ENCODE assay signal across 13 cellular contexts in the genomic region with DNA sequence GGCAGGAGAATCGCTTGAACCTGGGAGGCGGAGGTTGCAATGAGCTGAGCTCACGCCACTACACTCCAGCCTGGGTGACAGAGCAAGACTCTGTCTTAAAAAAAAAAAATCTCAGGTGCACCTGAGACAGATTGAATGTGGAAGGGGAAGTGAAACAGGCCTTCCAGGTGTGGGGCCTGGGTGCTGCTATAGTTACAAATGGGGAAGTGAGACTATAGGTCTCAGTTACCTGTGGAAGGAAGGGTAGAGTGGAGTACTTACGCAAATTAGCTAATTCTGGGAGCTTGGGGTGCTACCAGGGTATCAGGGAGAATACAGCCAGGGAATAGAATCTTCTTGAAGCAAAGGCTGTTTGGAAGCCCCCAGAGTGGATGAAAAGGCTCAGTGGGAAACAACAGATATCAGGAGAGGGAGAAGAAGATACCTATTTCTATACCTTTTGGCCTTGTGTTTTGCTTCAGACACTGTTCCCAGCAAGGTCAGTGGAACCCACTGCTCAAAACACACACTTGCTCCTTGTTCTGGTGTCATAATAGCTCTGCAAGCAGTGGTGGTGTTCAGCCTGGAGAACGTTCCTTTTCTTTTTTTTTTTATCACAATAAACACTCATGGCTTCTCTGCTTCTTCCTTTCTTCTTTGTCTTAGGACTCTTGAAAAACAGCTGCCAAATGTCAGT. TPM values are rescaled to one million over a fixed set of nuclear protein-coding genes. Genes with fewer than 3 reads are reported as not detected.
DNase-seq lines count a peak whose midpoint lies in the region; ATAC-seq, FAIRE-seq and TF ChIP-seq lines count a peak whose summit lies in the region.
"Had no signal": no experiment of that assay in that cellular context is flagged by ENCODE, and none has a peak within 500 bp of the region (broad histone marks: within the 10 kb centered on the region; RNA-seq: fewer than 3 reads in every experiment).

No MANE protein-coding gene starts in this region.

- H2AFZ ChIP-seq in OCI-LY7 (ENCODE audit: low read length) (no peak overlapping the region), GM23248 (no peak overlapping the region)

- BruUV-seq in OCI-LY7 (replicated peaks; lab: Mats Ljungman, UMichigan), result no TSS peak

- H3K4me3 Mint-ChIP-seq in stimulated activated effector memory CD8-positive, alpha-beta T cell treated with anti-CD3 and anti-CD28 coated beads, Interleukin-12 subunit alpha, Interleukin-12 subunit beta, amount 100 ng/mL, for 72 hours, result no peak overlapping the region
- H3K4me3 Mint-ChIP-seq: activated naive CD8-positive, alpha-beta T cell treated with anti-CD3 and anti-CD28 coated beads, Interleukin-2, amount 10 ng/mL, durations not matched to agents 7 days and 5 days; CD14-positive monocyte had no signal

- peaks cover 26% of the 10 kb centered on the region for H3K27me3 ChIP-seq in GM23248 (replicated peaks; ENCODE audit: insufficient read depth)
- H3K27me3 ChIP-seq: tibial artery had no signal

- intact Hi-C loops in OCI-LY7 (cut with micrococcal nuclease; ENCODE audit: unreplicated experiment), result loop anchor here (1.0 to 2.0 kb wide), 2 partner anchors 16 to 19 kb away; no protein-coding TSS in a partner anchor

- H3K79me2 ChIP-seq in OCI-LY7 (ENCODE audit: insufficient read depth, low read depth, low read length) (peaks cover 87% of the 10 kb centered on the region), GM23248 (ENCODE audit: insufficient read depth) (no peaks in the 10 kb centered on the region)

- H3K9me2 ChIP-seq in OCI-LY7 (ENCODE audit: insufficient read depth, low read length) (no peaks in the 10 kb centered on the region), GM23248 (ENCODE audit: insufficient read depth) (no peaks in the 10 kb centered on the region)

- H3K9me3 ChIP-seq in OCI-LY7 (ENCODE audit: low read length), result peaks cover 77% of the 10 kb centered on the region
- H3K9me3 ChIP-seq in GM23248 (ENCODE audit: low read depth), result no peaks in the 10 kb centered on the region

- H3K4me2 ChIP-seq in OCI-LY7 (ENCODE audit: low read length) (peak overlapping the region; percentile 68), GM23248 (ENCODE audit: unreplicated experiment) (no peak overlapping the region)

- in situ Hi-C loops in GM23248 (cut with MboI), result no loop called here

- H3K36me3 ChIP-seq in OCI-LY7 (ENCODE audit: insufficient read depth, low read length), result peaks cover 95% of the 10 kb centered on the region
- no peaks in the 10 kb centered on the region for H3K36me3 ChIP-seq in GM23248 (ENCODE audit: low read depth)
- H3K36me3 ChIP-seq: tibial artery had no signal

- H3F3A ChIP-seq in GM23248 (ENCODE audit: insufficient read depth), result no peaks in the 10 kb centered on the region

- peak; percentile 83 for FAIRE-seq in GM18507 (lab: Jason Lieb, UNC)

- H3K4me3 ChIP-seq in OCI-LY7 (ENCODE audit: low read depth, low read length, poor library complexity, severe bottlenecking), result peak overlapping the region; percentile 41
- H3K4me3 ChIP-seq in GM23248, result no peak overlapping the region
- H3K4me3 ChIP-seq: tibial artery had no signal

- WGBS in GM23248 (ENCODE audit: low coverage in 1 of 2, low lambda C conversion rate in 2 of 2, missing lambda C conversion rate in 2 of 2), 2 experiments, result 57 to 64% methylated on average over 5 of the region's 5 CpGs

- no peak overlapping the region for H3K27ac Mint-ChIP-seq in stimulated activated effector memory CD8-positive, alpha-beta T cell treated with anti-CD3 and anti-CD28 coated beads, Interleukin-12 subunit alpha, Interleukin-12 subunit beta, amount 100 ng/mL, for 72 hours

- POLR2A ChIA-PET in OCI-LY7 (lab: Charles Lee), result interaction anchor here (0.5 to 3.4 kb wide), 12 partner anchors 8 to 615 kb away, joined by 3 to 13 read pairs (median 7); no protein-coding TSS in a partner anchor

- no peaks in the 10 kb centered on the region for H3K9me3 Mint-ChIP-seq in stimulated activated effector memory CD8-positive, alpha-beta T cell treated with anti-CD3 and anti-CD28 coated beads, Interleukin-12 subunit alpha, Interleukin-12 subunit beta, amount 100 ng/mL, for 72 hours

- peaks cover under 1% of the 10 kb centered on the region; the same call in 1 of the 2 replicates for H4K20me1 ChIP-seq in OCI-LY7 (ENCODE audit: insufficient read depth, low read length)
- H4K20me1 ChIP-seq in GM23248 (ENCODE audit: insufficient read depth), result no peaks in the 10 kb centered on the region

- H3K4me1 Mint-ChIP-seq in stimulated activated effector memory CD8-positive, alpha-beta T cell treated with anti-CD3 and anti-CD28 coated beads, Interleukin-12 subunit alpha, Interleukin-12 subunit beta, amount 100 ng/mL, for 72 hours, result peaks cover 34% of the 10 kb centered on the region

- H3K4me1 ChIP-seq in OCI-LY7 (ENCODE audit: insufficient read depth, low read length, poor library complexity, severe bottlenecking) (peaks cover 60% of the 10 kb centered on the region), GM23248 (ENCODE audit: insufficient read depth) (no peaks in the 10 kb centered on the region)
- H3K4me1 ChIP-seq: tibial artery had no signal

- no peak for TF ChIP-seq CTCF in OCI-LY7 (conservative IDR thresholded peaks at IDR 0.05; ENCODE audit: low read length)

- no peak overlapping the region for H3K9ac ChIP-seq in GM23248

- CTCF ChIA-PET in OCI-LY7 (lab: Charles Lee; ENCODE audit: unreplicated experiment), result interaction anchor here (1.6 to 1.8 kb wide), 2 partner anchors 19 to 28 kb away, joined by 5 to 6 read pairs; no protein-coding TSS in a partner anchor

- peak overlapping the region; percentile 96 for H3K27ac ChIP-seq in OCI-LY7 (ENCODE audit: low read depth, low read length, poor library complexity, severe bottlenecking)
- no peak overlapping the region for H3K27ac ChIP-seq in GM23248
- H3K27ac ChIP-seq: tibial artery had no signal

- ATAC-seq in GM19468 (IDR thresholded peaks at IDR 0.05; ENCODE audit: extremely low read depth, unreplicated experiment) (peak; percentile 87), HG03025 (IDR thresholded peaks at IDR 0.05; ENCODE audit: low FRiP score, unreplicated experiment) (peak; percentile 92)
- ATAC-seq in stimulated activated effector memory CD8-positive, alpha-beta T cell treated with anti-CD3 and anti-CD28 coated beads, Interleukin-12 subunit alpha, Interleukin-12 subunit beta, amount 100 ng/mL, for 72 hours, result no peak

- no peak for DNase-seq in GM18507 (ENCODE audit: extremely low spot score, insufficient read length, low read depth)
- peak; percentile 96 for DNase-seq in OCI-LY7 (ENCODE audit: low spot score)
- DNase-seq in stimulated activated effector memory CD8-positive, alpha-beta T cell treated with anti-CD3 and anti-CD28 coated beads, Interleukin-12 subunit alpha, Interleukin-12 subunit beta, amount 100 ng/mL, for 72 hours (ENCODE audit: low spot score in 2 of 2), result no peak
- DNase-seq in NOMO-1 treated with DMSO at 0.1 percent for 48 hours (lab: John Stamatoyannopoulos, UW; ENCODE audit: unreplicated experiment), result no peak
- DNase-seq in GM23248, result no peak
- no peak for DNase-seq in DMS 273 (lab: John Stamatoyannopoulos, UW; ENCODE audit: unreplicated experiment)
- DNase-seq: activated CD4-positive, alpha-beta T cell treated with anti-CD3 and anti-CD28 coated beads for 1 hour; activated naive CD8-positive, alpha-beta T cell treated with anti-CD3 and anti-CD28 coated beads, Interleukin-2, amount 10 ng/mL, durations not matched to agents 7 days and 5 days; stimulated activated CD4-positive, alpha-beta T cell treated with anti-CD3 and anti-CD28 coated beads, Interleukin-2, amount 100 ng/mL, for 48 hours; tibial artery had no signal

- H3K36me3 Mint-ChIP-seq in stimulated activated effector memory CD8-positive, alpha-beta T cell treated with anti-CD3 and anti-CD28 coated beads, Interleukin-12 subunit alpha, Interleukin-12 subunit beta, amount 100 ng/mL, for 72 hours, result peaks cover 11% of the 10 kb centered on the region

RNA-seq across cellular contexts. Expression of gene CD38, which starts 7.0 kb away (rescaled TPM):
- total RNA-seq in OCI-LY7 (2014; rRNA removed; shearing (Covaris generic)), result 92.0 and 103 TPM in 2 replicates
- 176 and 214 TPM in 2 replicates for total RNA-seq in OCI-LY7 (2022)
- not detected in 2 replicates for total RNA-seq in GM23248 (2014; rRNA removed; shearing (Covaris generic))
- polyA plus RNA-seq in GM23248 (2016; fragmentation: Nextera tagmentation; extraction: Ambion mirVana), result not detected in 2 replicates

Comparison
In these comparisons a context has a peak if more than half of its experiments do, and no peak if none do; other contexts are left out.
1. RNA of gene CD38, which starts 7.0 kb away (total RNA-seq): 92.0 to 214 TPM in OCI-LY7; not detected in GM23248; every median in the first group is over 10 times any median in the second.